In genomic region chr4:11565213-11565612, GRCh38 we compare ENCODE assay signal across 24 cellular contexts.
"Had no signal": no experiment of that assay in that cellular context is flagged by ENCODE, and none has a peak within 500 bp of the region (broad histone marks: within the 10 kb centered on the region; RNA-seq: fewer than 3 reads in every experiment).

No MANE protein-coding gene starts in this region.

- H3K27ac ChIP-seq: epithelial cell of prostate, gastrocnemius medialis, ovary, psoas muscle, sigmoid colon, stomach, thyroid gland, vagina had no signal

- H3K4me3 Mint-ChIP-seq: dendritic cell treated with granulocyte-macrophage colony-stimulating factor and Interleukin-4, amounts not matched to agents 40 ng/mL and 50 ng/mL, for 4 days; endodermal cell; memory B cell; natural killer cell; stimulated activated effector memory CD8-positive, alpha-beta T cell treated with anti-CD3 and anti-CD28 coated beads, Interleukin-12 subunit alpha, Interleukin-12 subunit beta, amount 100 ng/mL, for 72 hours had no signal

- H3K9me3 Mint-ChIP-seq: natural killer cell; stimulated activated effector memory CD8-positive, alpha-beta T cell treated with anti-CD3 and anti-CD28 coated beads, Interleukin-12 subunit alpha, Interleukin-12 subunit beta, amount 100 ng/mL, for 72 hours had no signal

- H3K4me1 Mint-ChIP-seq: natural killer cell; stimulated activated effector memory CD8-positive, alpha-beta T cell treated with anti-CD3 and anti-CD28 coated beads, Interleukin-12 subunit alpha, Interleukin-12 subunit beta, amount 100 ng/mL, for 72 hours had no signal

- H3K4me1 ChIP-seq: gastrocnemius medialis, psoas muscle, sigmoid colon, stomach, thyroid gland, vagina had no signal

- H3K27me3 Mint-ChIP-seq: dendritic cell treated with granulocyte-macrophage colony-stimulating factor and Interleukin-4, amounts not matched to agents 40 ng/mL and 50 ng/mL, for 4 days; memory B cell had no signal

- FAIRE-seq: keratinocyte had no signal

- DNase-seq: effector CD8-positive, alpha-beta T cell; endodermal cell; foreskin fibroblast; gastrocnemius medialis; head of caudate nucleus; natural killer cell; occipital lobe; ovary; posterior cingulate gyrus; psoas muscle; right cardiac atrium; sigmoid colon; stimulated activated CD4-positive, alpha-beta T cell treated with anti-CD3 and anti-CD28 coated beads, Interleukin-4, amount 100 ng/mL, for 24 hours; stomach; thyroid gland; trophoblast cell had no signal

- H3K4me3 ChIP-seq: gastrocnemius medialis, lung, ovary, psoas muscle, sigmoid colon, stomach, thyroid gland, vagina had no signal

- H3K27me3 ChIP-seq: gastrocnemius medialis, ovary, sigmoid colon, stomach, thyroid gland, vagina had no signal

- H3K36me3 ChIP-seq: gastrocnemius medialis, ovary, sigmoid colon, stomach, thyroid gland, vagina had no signal

- ATAC-seq: esophagus mucosa; gastrocnemius medialis; natural killer cell; psoas muscle; right cardiac atrium; stimulated activated effector memory CD8-positive, alpha-beta T cell treated with anti-CD3 and anti-CD28 coated beads, Interleukin-12 subunit alpha, Interleukin-12 subunit beta, amount 100 ng/mL, for 72 hours had no signal

- H3K9me3 ChIP-seq: gastrocnemius medialis, ovary, psoas muscle, sigmoid colon, stomach, thyroid gland, vagina had no signal

- H3K27ac Mint-ChIP-seq: dendritic cell treated with granulocyte-macrophage colony-stimulating factor and Interleukin-4, amounts not matched to agents 40 ng/mL and 50 ng/mL, for 4 days; endodermal cell; memory B cell; natural killer cell; stimulated activated effector memory CD8-positive, alpha-beta T cell treated with anti-CD3 and anti-CD28 coated beads, Interleukin-12 subunit alpha, Interleukin-12 subunit beta, amount 100 ng/mL, for 72 hours had no signal
